ENCODE assay signal across 1 cellular context in genomic region chr12:91926810-91927209, GRCh38.
TF ChIP-seq lines count a peak whose summit lies in the region.

No MANE protein-coding gene starts in this region.

TF ChIP-seq in A549, 52 proteins besides CTCF, POLR2A, EP300 and RAD21 (continued from another document):
- TF ChIP-seq REST (IDR thresholded peaks at IDR 0.05) (no peak), RFX5 (IDR thresholded peaks at IDR 0.05) (no peak), MAFK (IDR thresholded peaks at IDR 0.05; ENCODE audit: partially characterized antibody) (no peak), SREBF2 (IDR thresholded peaks at IDR 0.05) (no peak), JUNB (IDR thresholded peaks at IDR 0.05) (peak; percentile 94), RARB (CRISPR knock-in tag; IDR thresholded peaks at IDR 0.05) (no peak), ATOH8 (CRISPR knock-in tag; IDR thresholded peaks at IDR 0.05; ENCODE audit: low read depth) (no peak), GATA3 (IDR thresholded peaks at IDR 0.05; ENCODE audit: borderline replicate concordance) (peak; percentile 83), CHD2 (IDR thresholded peaks at IDR 0.05; ENCODE audit: low read length, partially characterized antibody) (no peak), FOSB (CRISPR knock-in tag; IDR thresholded peaks at IDR 0.05) (peak; percentile 56), ESRRA (IDR thresholded peaks at IDR 0.05; ENCODE audit: borderline replicate concordance, low read length) (no peak), FOSL2 (IDR thresholded peaks at IDR 0.05) (peak; percentile 93), FOSL2 (CRISPR knock-in tag; IDR thresholded peaks at IDR 0.05) (peak; percentile 95), ZFP36 (IDR thresholded peaks at IDR 0.05; ENCODE audit: borderline replicate concordance, partially characterized antibody) (no peak), CBX8 (IDR thresholded peaks at IDR 0.05) (no peak), E2F6 (IDR thresholded peaks at IDR 0.05; ENCODE audit: borderline replicate concordance, low read depth) (no peak), HMGXB4 (CRISPR knock-in tag; IDR thresholded peaks at IDR 0.05; ENCODE audit: borderline replicate concordance) (no peak), FOXS1 (CRISPR knock-in tag; IDR thresholded peaks at IDR 0.05) (peak; percentile 94; the same call in 1 of the 2 replicates), MAZ (IDR thresholded peaks at IDR 0.05; ENCODE audit: borderline replicate concordance, low read depth, low read length) (no peak), BCL3 (IDR thresholded peaks at IDR 0.05) (peak; percentile 79; the same call in 2 of the 3 replicates), MAX (IDR thresholded peaks at IDR 0.05) (peak; percentile 48; the same call in 1 of the 2 replicates), HES2 (IDR thresholded peaks at IDR 0.05) (no peak), KDM5A (IDR thresholded peaks at IDR 0.05) (no peak), HOXA7 (CRISPR knock-in tag; IDR thresholded peaks at IDR 0.05) (no peak), CHD4 (IDR thresholded peaks at IDR 0.05; ENCODE audit: borderline replicate concordance) (no peak), SMC3 (IDR thresholded peaks at IDR 0.05) (peak; percentile 57; the same call in 2 of the 3 replicates), ZC3H11A (IDR thresholded peaks at IDR 0.05) (no peak), NPAS2 (CRISPR knock-in tag; IDR thresholded peaks at IDR 0.05; ENCODE audit: borderline replicate concordance) (no peak), MYC (IDR thresholded peaks at IDR 0.05; ENCODE audit: borderline replicate concordance, low read length) (no peak), HEYL (CRISPR knock-in tag; IDR thresholded peaks at IDR 0.05) (no peak), JUN (IDR thresholded peaks at IDR 0.05) (peak; percentile 35 to 88; a peak in 2 of 5 replicates), PHF8 (IDR thresholded peaks at IDR 0.05; ENCODE audit: borderline replicate concordance, low read depth) (no peak), RCOR1 (IDR thresholded peaks at IDR 0.05; ENCODE audit: low read depth, low read length) (no peak), CEBPB (IDR thresholded peaks at IDR 0.05) (peak; percentile 19 to 76; a peak in 1 of 4 replicates)
